Comparison of ENCODE assay signal across 11 cellular contexts in genomic region chr2:46170611-46171385, GRCh38.
DNase-seq lines count a peak whose midpoint lies in the region; ATAC-seq, FAIRE-seq and TF ChIP-seq lines count a peak whose summit lies in the region.
"Had no signal": no experiment of that assay in that cellular context is flagged by ENCODE, and none has a peak within 500 bp of the region (broad histone marks: within the 10 kb centered on the region; RNA-seq: fewer than 3 reads in every experiment).

No MANE protein-coding gene starts in this region.

- H3K4me3 ChIP-seq in HCT116 (replicated peaks in 1 of 2; ENCODE audit: low read depth in 1 of 2, low read length in 2 of 2), result no peak overlapping the region
- no peak overlapping the region for H3K4me3 ChIP-seq in spleen

- H3K9me3 ChIP-seq in HCT116 (ENCODE audit: control insufficient read depth in 1 of 2, insufficient read depth in 1 of 2, low read depth in 1 of 2, low read length in 2 of 2) (no peaks in the 10 kb centered on the region), spleen (no peaks in the 10 kb centered on the region)

- peak overlapping the region; percentile 57; the same call in 1 of the 2 replicates for H3K4me2 ChIP-seq in HCT116 (ENCODE audit: low read length)

- no peak for TF ChIP-seq RAD21 in HCT116 (IDR thresholded peaks at IDR 0.05; ENCODE audit: low read depth)

- BruUV-seq in HCT116 (replicated peaks; lab: Mats Ljungman, UMichigan), result no TSS peak

- 0 out of 2 replicates have a peak overlapping the region, but pooled peaks have one; percentile 1 for H3K9ac ChIP-seq in HCT116 (ENCODE audit: low read length)

- no peak for DNase-seq in HCT116 (ENCODE audit: low read depth, low spot score)
- DNase-seq in RPMI7951 (ENCODE audit: low read depth), result peak; percentile 42
- DNase-seq in spleen, result peak; percentile 43
- no peak for DNase-seq in frontal cortex (ENCODE audit: low spot score in 2 of 2)
- DNase-seq in activated CD8-positive, alpha-beta memory T cell treated with anti-CD3 and anti-CD28 coated beads for 24 hours, result no peak
- DNase-seq in pons (ENCODE audit: low spot score), result no peak
- DNase-seq: activated CD4-positive, alpha-beta T cell treated with anti-CD3 and anti-CD28 coated beads, Interleukin-2, amount 50 U/mL, for 1 hour; caudate nucleus; T-helper 2 cell had no signal

- H3K4me1 ChIP-seq in HCT116 (ENCODE audit: control insufficient read depth in 1 of 2, insufficient read depth in 2 of 2, low read length in 2 of 2), result peaks cover 21 to 42% of the 10 kb centered on the region in 2 experiments
- peaks cover 0 to under 1% (median 0%) of the 10 kb centered on the region in 6 donors for H3K4me1 ChIP-seq in spleen

- no peak for TF ChIP-seq POLR2A in HCT116 (IDR thresholded peaks at IDR 0.05; ENCODE audit: borderline replicate concordance, extremely low read depth, insufficient read depth, insufficient read length)
- no peak for TF ChIP-seq POLR2A in spleen (IDR thresholded peaks at IDR 0.05)

- ATAC-seq in HCT116 (no peak), esophagus mucosa (peak; percentile 54)

- H2AFZ ChIP-seq in HCT116 (ENCODE audit: low read depth, low read length, poor library complexity, severe bottlenecking), result no peak overlapping the region

- no peaks in the 10 kb centered on the region for H3K36me3 ChIP-seq in HCT116 (ENCODE audit: control insufficient read depth in 1 of 2, insufficient read depth in 2 of 2, low read length in 2 of 2)
- H3K36me3 ChIP-seq in spleen, result peaks cover 0 to 23% (median 0%) of the 10 kb centered on the region in 6 donors

- CTCF ChIA-PET in HCT116 (lab: Charles Lee), result interaction anchor here (1.4 kb wide), 1 partner anchor 108 kb away, joined by 5 read pairs; no protein-coding TSS in a partner anchor

- intact Hi-C loops in HCT116 (cut with micrococcal nuclease), result no loop called here
- intact Hi-C loops in spleen (cut with DNase I; ENCODE audit: low total_unique reads), result no loop called here

- FAIRE-seq in frontal cortex (lab: Jason Lieb, UNC), result no peak

- WGBS in spleen, 5 donors, result 77 to 86% (median 81%) methylated on average over 9 to 10 of the region's 10 CpGs

- no peaks in the 10 kb centered on the region for H3K27me3 ChIP-seq in HCT116 (ENCODE audit: insufficient read depth, low read length)
- no peaks in the 10 kb centered on the region for H3K27me3 ChIP-seq in spleen (replicated peaks in 1 of 7)

- POLR2A ChIA-PET in HCT116 (lab: Charles Lee), result no interaction called here

- TF ChIP-seq CTCF in HCT116 (IDR thresholded peaks at IDR 0.05 in 2 of 3, conservative IDR thresholded peaks at IDR 0.05 in 1 of 3; ENCODE audit: borderline replicate concordance in 1 of 3, insufficient read depth in 1 of 3, low read depth in 2 of 3, low read length in 2 of 3) (no peak), spleen (IDR thresholded peaks at IDR 0.05 in 8 of 11, conservative IDR thresholded peaks at IDR 0.05 in 3 of 11) (no peak)

- H3K27ac ChIP-seq in HCT116 (ENCODE audit: low read depth, low read length), result peak overlapping the region; percentile 57
- H3K27ac ChIP-seq in spleen, result peak overlapping the region in 3 of 8 donors; percentile 8 to 33 (median 13)
- H3K27ac ChIP-seq: C4-2B had no signal

- no peaks in the 10 kb centered on the region for H4K20me1 ChIP-seq in HCT116 (ENCODE audit: insufficient read depth)

- RAD21 ChIA-PET in HCT116 (lab: Charles Lee; ENCODE audit: low non-redundant PET in 1 of 2, low total read pairs in 2 of 2, uncharacterized antibody in 2 of 2, unreplicated experiment in 2 of 2), result no interaction called here

- H3K79me2 ChIP-seq in HCT116 (ENCODE audit: insufficient read depth, low read length), result no peaks in the 10 kb centered on the region

- no peaks in the 10 kb centered on the region for H3K9me2 ChIP-seq in HCT116 (ENCODE audit: insufficient read depth)

TF ChIP-seq in HCT116, 20 proteins besides CTCF, POLR2A, EP300 and RAD21:
- TF ChIP-seq EZH2 (IDR thresholded peaks at IDR 0.05), result no peak
- TF ChIP-seq ZNF274 (IDR thresholded peaks at IDR 0.05; ENCODE audit: low read depth, low read length), result no peak
- TF ChIP-seq, protein P1, sequence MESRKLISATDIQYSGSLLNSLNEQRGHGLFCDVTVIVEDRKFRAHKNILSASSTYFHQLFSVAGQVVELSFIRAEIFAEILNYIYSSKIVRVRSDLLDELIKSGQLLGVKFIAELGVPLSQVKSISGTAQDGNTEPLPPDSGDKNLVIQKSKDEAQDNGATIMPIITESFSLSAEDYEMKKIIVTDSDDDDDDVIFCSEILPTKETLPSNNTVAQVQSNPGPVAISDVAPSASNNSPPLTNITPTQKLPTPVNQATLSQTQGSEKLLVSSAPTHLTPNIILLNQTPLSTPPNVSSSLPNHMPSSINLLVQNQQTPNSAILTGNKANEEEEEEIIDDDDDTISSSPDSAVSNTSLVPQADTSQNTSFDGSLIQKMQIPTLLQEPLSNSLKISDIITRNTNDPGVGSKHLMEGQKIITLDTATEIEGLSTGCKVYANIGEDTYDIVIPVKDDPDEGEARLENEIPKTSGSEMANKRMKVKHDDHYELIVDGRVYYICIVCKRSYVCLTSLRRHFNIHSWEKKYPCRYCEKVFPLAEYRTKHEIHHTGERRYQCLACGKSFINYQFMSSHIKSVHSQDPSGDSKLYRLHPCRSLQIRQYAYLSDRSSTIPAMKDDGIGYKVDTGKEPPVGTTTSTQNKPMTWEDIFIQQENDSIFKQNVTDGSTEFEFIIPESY (IDR thresholded peaks at IDR 0.05; ENCODE audit: extremely low read depth, insufficient replicate concordance, low read length), result no peak
- no peak for TF ChIP-seq ELF1 (IDR thresholded peaks at IDR 0.05; ENCODE audit: borderline replicate concordance, low read depth)
- no peak for TF ChIP-seq YY1 (IDR thresholded peaks at IDR 0.05; ENCODE audit: extremely low read depth, insufficient replicate concordance, low read depth, low read length)
- no peak for TF ChIP-seq SRF (IDR thresholded peaks at IDR 0.05; ENCODE audit: low read depth)
- TF ChIP-seq, protein P2, sequence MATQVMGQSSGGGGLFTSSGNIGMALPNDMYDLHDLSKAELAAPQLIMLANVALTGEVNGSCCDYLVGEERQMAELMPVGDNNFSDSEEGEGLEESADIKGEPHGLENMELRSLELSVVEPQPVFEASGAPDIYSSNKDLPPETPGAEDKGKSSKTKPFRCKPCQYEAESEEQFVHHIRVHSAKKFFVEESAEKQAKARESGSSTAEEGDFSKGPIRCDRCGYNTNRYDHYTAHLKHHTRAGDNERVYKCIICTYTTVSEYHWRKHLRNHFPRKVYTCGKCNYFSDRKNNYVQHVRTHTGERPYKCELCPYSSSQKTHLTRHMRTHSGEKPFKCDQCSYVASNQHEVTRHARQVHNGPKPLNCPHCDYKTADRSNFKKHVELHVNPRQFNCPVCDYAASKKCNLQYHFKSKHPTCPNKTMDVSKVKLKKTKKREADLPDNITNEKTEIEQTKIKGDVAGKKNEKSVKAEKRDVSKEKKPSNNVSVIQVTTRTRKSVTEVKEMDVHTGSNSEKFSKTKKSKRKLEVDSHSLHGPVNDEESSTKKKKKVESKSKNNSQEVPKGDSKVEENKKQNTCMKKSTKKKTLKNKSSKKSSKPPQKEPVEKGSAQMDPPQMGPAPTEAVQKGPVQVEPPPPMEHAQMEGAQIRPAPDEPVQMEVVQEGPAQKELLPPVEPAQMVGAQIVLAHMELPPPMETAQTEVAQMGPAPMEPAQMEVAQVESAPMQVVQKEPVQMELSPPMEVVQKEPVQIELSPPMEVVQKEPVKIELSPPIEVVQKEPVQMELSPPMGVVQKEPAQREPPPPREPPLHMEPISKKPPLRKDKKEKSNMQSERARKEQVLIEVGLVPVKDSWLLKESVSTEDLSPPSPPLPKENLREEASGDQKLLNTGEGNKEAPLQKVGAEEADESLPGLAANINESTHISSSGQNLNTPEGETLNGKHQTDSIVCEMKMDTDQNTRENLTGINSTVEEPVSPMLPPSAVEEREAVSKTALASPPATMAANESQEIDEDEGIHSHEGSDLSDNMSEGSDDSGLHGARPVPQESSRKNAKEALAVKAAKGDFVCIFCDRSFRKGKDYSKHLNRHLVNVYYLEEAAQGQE (IDR thresholded peaks at IDR 0.05; ENCODE audit: low read depth), result no peak
- TF ChIP-seq JUND (IDR thresholded peaks at IDR 0.05), result no peak
- no peak for TF ChIP-seq EGR1 (IDR thresholded peaks at IDR 0.05; ENCODE audit: low read depth)
- no peak for TF ChIP-seq ZFX (IDR thresholded peaks at IDR 0.05)
- TF ChIP-seq SP1 (IDR thresholded peaks at IDR 0.05; ENCODE audit: low read depth), result no peak
- TF ChIP-seq EZH2phosphoT487 (IDR thresholded peaks at IDR 0.05; ENCODE audit: borderline replicate concordance), result no peak
- TF ChIP-seq, protein P3, sequence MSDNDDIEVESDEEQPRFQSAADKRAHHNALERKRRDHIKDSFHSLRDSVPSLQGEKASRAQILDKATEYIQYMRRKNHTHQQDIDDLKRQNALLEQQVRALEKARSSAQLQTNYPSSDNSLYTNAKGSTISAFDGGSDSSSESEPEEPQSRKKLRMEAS (IDR thresholded peaks at IDR 0.05), result no peak

Comparison
In these comparisons a context has a peak if more than half of its experiments do, and no peak if none do; other contexts are left out.
1. DNase-seq: peak in RPMI7951 (single experiment) and spleen (single experiment); none in HCT116 (single experiment), frontal cortex (0 of 2), activated CD8-positive, alpha-beta memory T cell treated with anti-CD3 and anti-CD28 coated beads for 24 hours (single experiment) and pons (single experiment).